ENCODE assay signal across 12 cellular contexts in genomic region chr9:626591-626990, GRCh38.
A peak's percentile ranks its signal among the peaks of the same experiment; 100 is the strongest.
DNase-seq lines count a peak whose midpoint lies in the region; ATAC-seq, FAIRE-seq and TF ChIP-seq lines count a peak whose summit lies in the region.
"Had no signal": no experiment of that assay in that cellular context is flagged by ENCODE, and none has a peak within 500 bp of the region (broad histone marks: within the 10 kb centered on the region; RNA-seq: fewer than 3 reads in every experiment).

No MANE protein-coding gene starts in this region.

- no peak overlapping the region for H3K9ac ChIP-seq in endothelial cell of umbilical vein (replicated peaks; ENCODE audit: extremely low read depth, insufficient read depth, low read length)

- H3K9me3 ChIP-seq in endothelial cell of umbilical vein (replicated peaks; ENCODE audit: control insufficient read depth, insufficient read depth, low read length) = no peaks in the 10 kb centered on the region
- no peaks in the 10 kb centered on the region for H3K9me3 ChIP-seq in sigmoid colon

- DNase-seq in endothelial cell of umbilical vein (ENCODE audit: low read depth, low spot score) (peak; percentile 35), sigmoid colon (no peak), GF-D8 (lab: John Stamatoyannopoulos, UW) (no peak), type B pancreatic cell (ENCODE audit: extremely low spot score, unreplicated experiment) (no peak), DMS79 treated with DMSO at 0.1 percent for 48 hours (lab: John Stamatoyannopoulos, UW) (no peak), NCI-H748 (lab: John Stamatoyannopoulos, UW; ENCODE audit: unreplicated experiment) (no peak)
- DNase-seq: activated CD4-positive, alpha-beta T cell treated with anti-CD3 and anti-CD28 coated beads for 4 hours; activated naive CD8-positive, alpha-beta T cell treated with anti-CD3 and anti-CD28 coated beads, Interleukin-2, amount 50 U/mL, for 24 hours had no signal

- dilution Hi-C loops in endothelial cell of umbilical vein (cut with MboI; ENCODE audit: extremely low pct_ligation_motif_present, low sequenced_read_pairs) = no loop called here

- TF ChIP-seq POLR2A in endothelial cell of umbilical vein (IDR thresholded peaks at IDR 0.05; ENCODE audit: low read depth, low read length) (no peak), sigmoid colon (IDR thresholded peaks at IDR 0.05) (no peak)

- H3K9me3 Mint-ChIP-seq in type B pancreatic cell = peaks cover 5% of the 10 kb centered on the region
- H3K9me3 Mint-ChIP-seq: activated naive CD8-positive, alpha-beta T cell treated with anti-CD3 and anti-CD28 coated beads, Interleukin-2, amount 50 U/mL, for 24 hours; stimulated activated memory B cell treated with anti-CD40 and anti-IgM and Interleukin-4, amounts not matched to agents 10 μg/mL and 1 μg/mL and 100 μg/mL, for 72 hours had no signal

- H3K4me1 Mint-ChIP-seq in type B pancreatic cell (ENCODE audit: unreplicated experiment) = peaks cover 40% of the 10 kb centered on the region

- no peaks in the 10 kb centered on the region for H4K20me1 ChIP-seq in endothelial cell of umbilical vein (replicated peaks; ENCODE audit: control insufficient read depth, extremely low read depth, insufficient read depth, low read length)

- no peaks in the 10 kb centered on the region for H3K27me3 ChIP-seq in endothelial cell of umbilical vein (ENCODE audit: control insufficient read depth in 2 of 2, insufficient read depth in 2 of 2, low read length in 2 of 2)
- H3K27me3 ChIP-seq in sigmoid colon = no peaks in the 10 kb centered on the region

- H3K79me2 ChIP-seq in endothelial cell of umbilical vein (ENCODE audit: control insufficient read depth, insufficient read depth, low read length) = no peaks in the 10 kb centered on the region

- no peak for FAIRE-seq in endothelial cell of umbilical vein (lab: Jason Lieb, UNC)
- FAIRE-seq: D721Med had no signal

- no peak for TF ChIP-seq EP300 in sigmoid colon (IDR thresholded peaks at IDR 0.05)

- BruUV-seq in endothelial cell of umbilical vein (replicated peaks; lab: Mats Ljungman, UMichigan) = no TSS peak

- ATAC-seq in GM19023 (IDR thresholded peaks at IDR 0.05; ENCODE audit: unreplicated experiment) (peak; percentile 57), HG03095 (IDR thresholded peaks at IDR 0.05; ENCODE audit: unreplicated experiment) (peak; percentile 75)
- ATAC-seq: activated naive CD8-positive, alpha-beta T cell treated with anti-CD3 and anti-CD28 coated beads, Interleukin-2, amount 50 U/mL, for 24 hours; stimulated activated memory B cell treated with anti-CD40 and anti-IgM and Interleukin-4, amounts not matched to agents 10 μg/mL and 1 μg/mL and 100 μg/mL, for 72 hours had no signal

- no peaks in the 10 kb centered on the region for H3K27me3 Mint-ChIP-seq in type B pancreatic cell
- H3K27me3 Mint-ChIP-seq: activated naive CD8-positive, alpha-beta T cell treated with anti-CD3 and anti-CD28 coated beads, Interleukin-2, amount 50 U/mL, for 24 hours; stimulated activated memory B cell treated with anti-CD40 and anti-IgM and Interleukin-4, amounts not matched to agents 10 μg/mL and 1 μg/mL and 100 μg/mL, for 72 hours had no signal

- POLR2A ChIA-PET in endothelial cell of umbilical vein (lab: Charles Lee) = no interaction called here

- no peak overlapping the region for H3K27ac Mint-ChIP-seq in type B pancreatic cell
- H3K27ac Mint-ChIP-seq: activated naive CD8-positive, alpha-beta T cell treated with anti-CD3 and anti-CD28 coated beads, Interleukin-2, amount 50 U/mL, for 24 hours; stimulated activated memory B cell treated with anti-CD40 and anti-IgM and Interleukin-4, amounts not matched to agents 10 μg/mL and 1 μg/mL and 100 μg/mL, for 72 hours had no signal

- H3K36me3 Mint-ChIP-seq in type B pancreatic cell = peaks cover 13% of the 10 kb centered on the region
- H3K36me3 Mint-ChIP-seq: stimulated activated memory B cell treated with anti-CD40 and anti-IgM and Interleukin-4, amounts not matched to agents 10 μg/mL and 1 μg/mL and 100 μg/mL, for 72 hours had no signal

- H3K4me2 ChIP-seq in endothelial cell of umbilical vein (ENCODE audit: insufficient read depth, low read length) = no peak overlapping the region

- peaks cover 14% of the 10 kb centered on the region for H3K4me1 ChIP-seq in endothelial cell of umbilical vein (ENCODE audit: control insufficient read depth, extremely low read depth, insufficient read depth, low read length)
- peaks cover 0 to 55% (median 42%) of the 10 kb centered on the region in 4 donors for H3K4me1 ChIP-seq in sigmoid colon

- no peak overlapping the region for H3K4me3 Mint-ChIP-seq in type B pancreatic cell
- H3K4me3 Mint-ChIP-seq: activated naive CD8-positive, alpha-beta T cell treated with anti-CD3 and anti-CD28 coated beads, Interleukin-2, amount 50 U/mL, for 24 hours; stimulated activated memory B cell treated with anti-CD40 and anti-IgM and Interleukin-4, amounts not matched to agents 10 μg/mL and 1 μg/mL and 100 μg/mL, for 72 hours had no signal

- no peak overlapping the region for H3K27ac ChIP-seq in endothelial cell of umbilical vein (ENCODE audit: insufficient read depth, low read depth, low read length)
- H3K27ac ChIP-seq in sigmoid colon = peak overlapping the region in 3 of 4 donors; percentile 71 to 84 (median 78)

- intact Hi-C loops in endothelial cell of umbilical vein (cut with micrococcal nuclease) = no loop called here
- intact Hi-C loops in sigmoid colon (cut with DNase I) = loop anchor here (5.0 kb wide), 1 partner anchor 61 kb away; no protein-coding TSS in a partner anchor

- CTCF ChIA-PET in endothelial cell of umbilical vein (lab: Charles Lee) = no interaction called here

- no peaks in the 10 kb centered on the region for H3K9me1 ChIP-seq in endothelial cell of umbilical vein (replicated peaks; ENCODE audit: control insufficient read depth, extremely low read depth, insufficient read depth, low read length)

- no peak for TF ChIP-seq CTCF in endothelial cell of umbilical vein (IDR thresholded peaks at IDR 0.05; ENCODE audit: extremely low read depth in 1 of 2, insufficient read depth in 1 of 2, low read depth in 1 of 2, low read length in 2 of 2)
- no peak for TF ChIP-seq CTCF in sigmoid colon (IDR thresholded peaks at IDR 0.05)
- no peak for TF ChIP-seq CTCF in type B pancreatic cell (conservative IDR thresholded peaks at IDR 0.05)

- 74 to 83% methylated on average over 3 of the region's 3 CpGs for WGBS in sigmoid colon, 2 donors

- peak overlapping the region; percentile 65 for H2AFZ ChIP-seq in endothelial cell of umbilical vein (ENCODE audit: low read depth, low read length)

- H3K4me3 ChIP-seq in endothelial cell of umbilical vein (replicated peaks in 1 of 3; ENCODE audit: insufficient read depth in 1 of 3, low read depth in 1 of 3, low read length in 3 of 3) (no peak overlapping the region), sigmoid colon (no peak overlapping the region)

- H3K36me3 ChIP-seq in endothelial cell of umbilical vein (ENCODE audit: control insufficient read depth in 2 of 2, extremely low read depth in 1 of 2, insufficient read depth in 2 of 2, low read length in 2 of 2) = no peaks in the 10 kb centered on the region
- H3K36me3 ChIP-seq in sigmoid colon = no peaks in the 10 kb centered on the region

TF ChIP-seq in endothelial cell of umbilical vein, 7 proteins besides CTCF, POLR2A, EP300 and RAD21:
- no peak for TF ChIP-seq FOS (IDR thresholded peaks at IDR 0.05; ENCODE audit: borderline replicate concordance, insufficient read depth, low read length)
